Comparison of ENCODE assay signal across 12 cellular contexts in genomic region chr17:17567631-17568030, GRCh38. TPM values are rescaled to one million over a fixed set of nuclear protein-coding genes. Genes with fewer than 3 reads are reported as not detected.
DNase-seq lines count a peak whose midpoint lies in the region; ATAC-seq and TF ChIP-seq lines count a peak whose summit lies in the region.
"Had no signal": no experiment of that assay in that cellular context is flagged by ENCODE, and none has a peak within 500 bp of the region (broad histone marks: within the 10 kb centered on the region; RNA-seq: fewer than 3 reads in every experiment).

No MANE protein-coding gene starts in this region.

- no peak for TF ChIP-seq POLR2A in transverse colon (IDR thresholded peaks at IDR 0.05)

- H3K27ac ChIP-seq in transverse colon, result peak overlapping the region in 1 of 4 donors; percentile 3

- no peak for ATAC-seq in GM18520 (IDR thresholded peaks at IDR 0.05; ENCODE audit: unreplicated experiment)
- ATAC-seq in stimulated activated naive CD8-positive, alpha-beta T cell treated with anti-CD3 and anti-CD28 coated beads, Interleukin-15, amount 100 ng/mL, for 72 hours, result no peak

- H3K36me3 Mint-ChIP-seq in osteocyte (ENCODE audit: unreplicated experiment), result no peaks in the 10 kb centered on the region
- H3K36me3 Mint-ChIP-seq: natural killer cell had no signal

- whole genome bisulfite sequencing in transverse colon (ENCODE audit: low coverage in 1 of 2), 2 donors, result 68% methylated on average over 3 of the region's 7 CpGs; no CpG with 5 or more reads in 1 of the 2 donors

- H3K27me3 ChIP-seq in transverse colon, result no peaks in the 10 kb centered on the region
- H3K27me3 ChIP-seq: esophagus muscularis mucosa had no signal

- TF ChIP-seq CTCF in astrocyte of the cerebellum (IDR thresholded peaks at IDR 0.05; ENCODE audit: low read depth, low read length, missing control alignments), result no peak
- TF ChIP-seq CTCF in osteocyte (IDR thresholded peaks at IDR 0.05), result no peak
- TF ChIP-seq CTCF in transverse colon (IDR thresholded peaks at IDR 0.05), result no peak

- H3K4me1 Mint-ChIP-seq in osteocyte (ENCODE audit: unreplicated experiment), result peaks cover 16% of the 10 kb centered on the region
- peaks cover 21% of the 10 kb centered on the region for H3K4me1 Mint-ChIP-seq in stimulated activated naive CD8-positive, alpha-beta T cell treated with anti-CD3 and anti-CD28 coated beads, Interleukin-15, amount 100 ng/mL, for 72 hours
- H3K4me1 Mint-ChIP-seq: natural killer cell had no signal

- H3K4me3 Mint-ChIP-seq in osteocyte (ENCODE audit: unreplicated experiment), result no peak overlapping the region
- no peak overlapping the region for H3K4me3 Mint-ChIP-seq in stimulated activated naive CD8-positive, alpha-beta T cell treated with anti-CD3 and anti-CD28 coated beads, Interleukin-15, amount 100 ng/mL, for 72 hours
- H3K4me3 Mint-ChIP-seq: activated naive CD4-positive, alpha-beta T cell treated with anti-CD3 and anti-CD28 coated beads for 36 hours; natural killer cell had no signal

- TF ChIP-seq EP300 in transverse colon (IDR thresholded peaks at IDR 0.05; ENCODE audit: low read depth), result no peak

- intact Hi-C loops in cardiac septum (cut with DNase I), result loop anchor here (1.0 to 5.0 kb wide), 4 partner anchors 16 to 90 kb away; partner anchors contain the start of gene MED9
- intact Hi-C loops in posterior vena cava (cut with DNase I), result no loop called here
- intact Hi-C loops in transverse colon (cut with DNase I; ENCODE audit: low total_unique reads), result no loop called here

- H3K4me3 ChIP-seq in astrocyte of the cerebellum (ENCODE audit: low read depth, low read length) (no peak overlapping the region), transverse colon (no peak overlapping the region)
- H3K4me3 ChIP-seq: esophagus muscularis mucosa had no signal

- H3K4me1 ChIP-seq in transverse colon, result peaks cover 6 to 39% (median 19%) of the 10 kb centered on the region in 4 donors

- no peaks in the 10 kb centered on the region for H3K36me3 ChIP-seq in transverse colon
- H3K36me3 ChIP-seq: esophagus muscularis mucosa had no signal

- H3K9me3 ChIP-seq in transverse colon, result no peaks in the 10 kb centered on the region
- H3K9me3 ChIP-seq: esophagus muscularis mucosa had no signal

- no peak overlapping the region for H3K27ac Mint-ChIP-seq in osteocyte (ENCODE audit: unreplicated experiment)
- no peak overlapping the region for H3K27ac Mint-ChIP-seq in stimulated activated naive CD8-positive, alpha-beta T cell treated with anti-CD3 and anti-CD28 coated beads, Interleukin-15, amount 100 ng/mL, for 72 hours
- H3K27ac Mint-ChIP-seq: activated naive CD4-positive, alpha-beta T cell treated with anti-CD3 and anti-CD28 coated beads for 36 hours; natural killer cell had no signal

- peak; percentile 68 for DNase-seq in DMS79 (lab: John Stamatoyannopoulos, UW)
- peak; percentile 42 for DNase-seq in astrocyte of the cerebellum (ENCODE audit: low read depth)
- peak; percentile 87 for DNase-seq in cardiac septum (ENCODE audit: low spot score)
- DNase-seq in posterior vena cava (ENCODE audit: low spot score), result peak; percentile 88
- no peak for DNase-seq in osteocyte (ENCODE audit: extremely low spot score, unreplicated experiment)
- no peak for DNase-seq in transverse colon
- no peak for DNase-seq in stimulated activated naive CD8-positive, alpha-beta T cell treated with anti-CD3 and anti-CD28 coated beads, Interleukin-15, amount 100 ng/mL, for 72 hours
- DNase-seq: activated naive CD4-positive, alpha-beta T cell treated with anti-CD3 and anti-CD28 coated beads for 36 hours; GOT3; natural killer cell had no signal

- no peaks in the 10 kb centered on the region for H3K9me3 Mint-ChIP-seq in osteocyte (ENCODE audit: unreplicated experiment)
- H3K9me3 Mint-ChIP-seq in stimulated activated naive CD8-positive, alpha-beta T cell treated with anti-CD3 and anti-CD28 coated beads, Interleukin-15, amount 100 ng/mL, for 72 hours, result no peaks in the 10 kb centered on the region
- H3K9me3 Mint-ChIP-seq: activated naive CD4-positive, alpha-beta T cell treated with anti-CD3 and anti-CD28 coated beads for 36 hours; natural killer cell had no signal

- in situ Hi-C loops in astrocyte of the cerebellum (cut with HindIII; ENCODE audit: low sequenced_read_pairs) (no loop called here), transverse colon (cut with MboI; ENCODE audit: low pct_ligation_motif_present in 1 of 4, low pct_unique_long_range_greater_than_20kb in 1 of 4, low sequenced_read_pairs in 3 of 4) (loop anchor here in 1 of 4 donors (10.0 kb wide), 1 partner anchor 213 kb away; no protein-coding TSS in a partner anchor)

- H3K27me3 Mint-ChIP-seq in osteocyte (ENCODE audit: unreplicated experiment), result no peaks in the 10 kb centered on the region
- no peaks in the 10 kb centered on the region for H3K27me3 Mint-ChIP-seq in stimulated activated naive CD8-positive, alpha-beta T cell treated with anti-CD3 and anti-CD28 coated beads, Interleukin-15, amount 100 ng/mL, for 72 hours

RNA-seq across cellular contexts. Expression of gene PEMT, which starts 23.9 kb away (rescaled TPM):
- total RNA-seq in cardiac septum (16.8 TPM), posterior vena cava (10 to 100 TPM; 25.6 to 26.0 TPM), osteocyte (25.6 and 31.0 TPM in 2 replicates), transverse colon (10 to 100 TPM in 2 of 4 donors, 1 to 10 TPM in 2; 3.2 to 10.2 (median 7.1) TPM)

Comparison
In these comparisons a context has a peak if more than half of its experiments do, and no peak if none do; other contexts are left out.
1. DNase-seq: peak in DMS79 (single experiment), astrocyte of the cerebellum (single experiment), cardiac septum (single experiment) and posterior vena cava (single experiment); none in osteocyte (single experiment), transverse colon (single experiment) and stimulated activated naive CD8-positive, alpha-beta T cell treated with anti-CD3 and anti-CD28 coated beads, Interleukin-15, amount 100 ng/mL, for 72 hours (0 of 2).